8 cellular contexts compared by ENCODE assay signal in the genomic region with DNA sequence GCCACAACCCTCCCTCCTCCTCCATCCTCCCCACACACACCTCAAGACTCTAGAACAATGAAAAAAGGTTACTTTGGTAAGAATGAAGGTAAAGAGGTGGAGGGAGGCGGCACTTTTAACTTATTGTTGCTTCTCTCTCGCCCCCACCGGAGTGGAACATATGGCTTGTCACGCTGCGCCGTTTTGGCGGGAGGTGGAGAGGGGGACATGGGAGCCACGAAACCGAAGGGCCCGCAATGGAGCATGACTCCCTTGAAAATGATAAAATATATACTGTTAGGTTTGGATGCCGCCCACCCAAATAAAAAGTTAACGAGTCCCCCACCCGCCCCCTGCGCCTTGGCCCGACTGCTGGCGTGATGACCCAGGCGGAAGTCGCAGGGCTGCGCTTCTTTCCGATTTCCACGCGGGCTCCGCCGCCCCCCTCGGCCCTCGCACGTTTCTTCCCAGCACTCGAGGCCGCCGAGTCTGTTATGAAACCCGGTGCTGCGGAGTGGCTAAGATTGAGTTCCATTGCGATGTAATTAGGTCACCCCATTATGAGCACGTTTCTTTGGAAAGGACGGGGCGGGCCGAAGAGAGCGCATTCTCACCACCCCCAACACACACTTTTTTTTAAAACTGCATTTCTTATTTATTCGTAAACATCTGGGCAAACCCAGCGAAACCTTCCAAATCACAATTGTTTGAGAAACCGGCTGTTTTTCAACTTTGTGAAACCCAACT. TPM values are rescaled to one million over a fixed set of nuclear protein-coding genes. Genes with fewer than 3 reads are reported as not detected.
DNase-seq lines count a peak whose midpoint lies in the region; ATAC-seq, FAIRE-seq and TF ChIP-seq lines count a peak whose summit lies in the region.

No MANE protein-coding gene starts in this region.

- TF ChIP-seq CTCF in A549 (IDR thresholded peaks at IDR 0.05), result no peak
- no peak for TF ChIP-seq CTCF in SK-N-SH (IDR thresholded peaks at IDR 0.05)

- no peak for TF ChIP-seq RAD21 in A549 (conservative IDR thresholded peaks at IDR 0.05 in 1 of 2, IDR thresholded peaks at IDR 0.05 in 1 of 2)
- no peak for TF ChIP-seq RAD21 in SK-N-SH (IDR thresholded peaks at IDR 0.05; ENCODE audit: low read length)

- H3K4me1 ChIP-seq in A549 (peaks cover 11% of the 10 kb centered on the region), SK-N-SH (ENCODE audit: control insufficient read depth in 1 of 2, insufficient read depth in 2 of 2, low read depth in 1 of 2, low read length in 1 of 2) (peaks cover 7 to 26% of the 10 kb centered on the region in 2 experiments; a peak in 3 of 4 replicates), rectal smooth muscle tissue (ENCODE audit: control insufficient read depth, insufficient read depth, low read length) (peaks cover 5% of the 10 kb centered on the region)

- H3K36me3 ChIP-seq in SK-N-SH (replicated peaks in 1 of 2; ENCODE audit: control insufficient read depth in 1 of 2, insufficient read depth in 2 of 2, low read length in 1 of 2), result no peaks in the 10 kb centered on the region
- H3K36me3 ChIP-seq in rectal smooth muscle tissue (ENCODE audit: control insufficient read depth, insufficient read depth, low read length), result peaks cover 30% of the 10 kb centered on the region

- H3K9me3 ChIP-seq in A549, result no peaks in the 10 kb centered on the region
- no peaks in the 10 kb centered on the region for H3K9me3 ChIP-seq in SK-N-SH

- H3K27ac ChIP-seq in A549, result peak overlapping the region; percentile 99 to 100
- H3K27ac ChIP-seq in SK-N-SH (ENCODE audit: low read depth in 2 of 2, low read length in 1 of 2), result peak overlapping the region; percentile 91 to 99
- H3K27ac ChIP-seq in rectal smooth muscle tissue (ENCODE audit: low read depth, low read length), result peak overlapping the region; percentile 100

- TF ChIP-seq POLR2A in A549 (IDR thresholded peaks at IDR 0.05; ENCODE audit: low read length) (peak; percentile 48; the same call in 1 of the 2 replicates), GM19099 (IDR thresholded peaks at IDR 0.05; ENCODE audit: extremely low read depth, insufficient read length, low read depth) (peak; percentile 74)

- H3K79me2 ChIP-seq in SK-N-SH (ENCODE audit: insufficient read depth), result peaks cover 25% of the 10 kb centered on the region

- POLR2A ChIA-PET in A549 (lab: Yijun Ruan, JAX), result interaction anchor here (0.6 to 2.9 kb wide), 7 partner anchors 9 to 978 kb away, joined by 3 to 34 read pairs (median 9); a partner anchor contains a TSS
- POLR2A ChIA-PET in SK-N-SH (lab: Yijun Ruan, JAX), result no interaction called here

- H3K36me3 Mint-ChIP-seq in activated naive CD8-positive, alpha-beta T cell treated with anti-CD3 and anti-CD28 coated beads, Interleukin-2, amount 50 U/mL, for 24 hours (ENCODE audit: low read depth), result peaks cover 43% of the 10 kb centered on the region

- intact Hi-C loops in left cardiac atrium (cut with DNase I), result loop anchor here (5.0 kb wide), 2 partner anchors 112 to 127 kb away; no protein-coding TSS in a partner anchor

- peaks cover 57% of the 10 kb centered on the region for H3K4me1 Mint-ChIP-seq in activated naive CD8-positive, alpha-beta T cell treated with anti-CD3 and anti-CD28 coated beads, Interleukin-2, amount 50 U/mL, for 24 hours

- H3K9me2 ChIP-seq in SK-N-SH, result no peaks in the 10 kb centered on the region

- H3K27me3 ChIP-seq in SK-N-SH (ENCODE audit: insufficient read depth) (no peaks in the 10 kb centered on the region), rectal smooth muscle tissue (ENCODE audit: control insufficient read depth, insufficient read depth, low read length) (no peaks in the 10 kb centered on the region)

- H3K27me3 Mint-ChIP-seq in activated naive CD8-positive, alpha-beta T cell treated with anti-CD3 and anti-CD28 coated beads, Interleukin-2, amount 50 U/mL, for 24 hours, result peaks cover 3% of the 10 kb centered on the region

- H3F3A ChIP-seq in SK-N-SH (replicated peaks; ENCODE audit: insufficient read depth), result peaks cover 48% of the 10 kb centered on the region

- ATAC-seq in A549, result peak; percentile 9 to 14; a peak in 5 of 6 replicates
- ATAC-seq in activated naive CD8-positive, alpha-beta T cell treated with anti-CD3 and anti-CD28 coated beads, Interleukin-2, amount 50 U/mL, for 24 hours, result peak; percentile 4
- peak; percentile 42 to 47 for ATAC-seq in left cardiac atrium
- no peak for ATAC-seq in HG03520 (IDR thresholded peaks at IDR 0.05; ENCODE audit: unreplicated experiment)

- no peaks in the 10 kb centered on the region for H4K20me1 ChIP-seq in SK-N-SH (ENCODE audit: insufficient read depth)

- H3K27ac Mint-ChIP-seq in activated naive CD8-positive, alpha-beta T cell treated with anti-CD3 and anti-CD28 coated beads, Interleukin-2, amount 50 U/mL, for 24 hours, result peak overlapping the region; percentile 99

- H3K9ac ChIP-seq in SK-N-SH (peak overlapping the region; percentile 98), rectal smooth muscle tissue (ENCODE audit: low read length) (peak overlapping the region; percentile 97)

- H3K4me2 ChIP-seq in A549, result peak overlapping the region; percentile 76
- peak overlapping the region; percentile 88 for H3K4me2 ChIP-seq in SK-N-SH

- no peak for FAIRE-seq in A549 (lab: Jason Lieb, UNC)

- DNase-seq in A549 (ENCODE audit: low read depth in 1 of 2, low spot score in 1 of 2), result peak in 1 of 2 experiments; percentile 86
- DNase-seq in SK-N-SH, result peak; percentile 60
- DNase-seq in activated naive CD8-positive, alpha-beta T cell treated with anti-CD3 and anti-CD28 coated beads, Interleukin-2, amount 50 U/mL, for 24 hours, result peak; percentile 82
- DNase-seq in left cardiac atrium, result peak; percentile 91
- no peak for DNase-seq in NCI-H2081 (lab: John Stamatoyannopoulos, UW)

- peaks cover 7% of the 10 kb centered on the region for H3K9me3 Mint-ChIP-seq in activated naive CD8-positive, alpha-beta T cell treated with anti-CD3 and anti-CD28 coated beads, Interleukin-2, amount 50 U/mL, for 24 hours

- TF ChIP-seq EP300 in A549 (IDR thresholded peaks at IDR 0.05), result no peak
- TF ChIP-seq EP300 in SK-N-SH (IDR thresholded peaks at IDR 0.05; ENCODE audit: borderline replicate concordance in 1 of 2, low read depth in 1 of 2, low read length in 1 of 2), result no peak

- CTCF ChIA-PET in A549 (lab: Yijun Ruan, JAX) (interaction anchor here (1.9 to 3.2 kb wide), 2 partner anchors 22 to 25 kb away, joined by 6 to 44 read pairs; no protein-coding TSS in a partner anchor), SK-N-SH (lab: Yijun Ruan, JAX) (interaction anchor here (0.8 to 3.4 kb wide), 4 partner anchors 16 to 118 kb away, joined by 3 to 22 read pairs (median 5); no protein-coding TSS in a partner anchor)

- WGBS in A549 (ENCODE audit: missing lambda C conversion rate), result 1% methylated on average over 40 of the region's 41 CpGs
- 53% methylated on average over 41 of the region's 41 CpGs for WGBS in SK-N-SH (ENCODE audit: low lambda C conversion rate)

- peak overlapping the region; percentile 92 for H3K4me3 Mint-ChIP-seq in activated naive CD8-positive, alpha-beta T cell treated with anti-CD3 and anti-CD28 coated beads, Interleukin-2, amount 50 U/mL, for 24 hours

- 0 out of 2 replicates have a peak overlapping the region, but pooled peaks have one; percentile 49 for H2AFZ ChIP-seq in SK-N-SH (ENCODE audit: low read depth)

- H3K4me3 ChIP-seq in A549 (peak overlapping the region; percentile 95), SK-N-SH (ENCODE audit: low read depth in 2 of 2, low read length in 1 of 2) (peak overlapping the region; percentile 60 to 71), rectal smooth muscle tissue (ENCODE audit: low read length) (peak overlapping the region; percentile 89)

TF ChIP-seq in A549, 52 proteins besides CTCF, POLR2A, EP300 and RAD21 (continues in another document):
- TF ChIP-seq, protein P1, sequence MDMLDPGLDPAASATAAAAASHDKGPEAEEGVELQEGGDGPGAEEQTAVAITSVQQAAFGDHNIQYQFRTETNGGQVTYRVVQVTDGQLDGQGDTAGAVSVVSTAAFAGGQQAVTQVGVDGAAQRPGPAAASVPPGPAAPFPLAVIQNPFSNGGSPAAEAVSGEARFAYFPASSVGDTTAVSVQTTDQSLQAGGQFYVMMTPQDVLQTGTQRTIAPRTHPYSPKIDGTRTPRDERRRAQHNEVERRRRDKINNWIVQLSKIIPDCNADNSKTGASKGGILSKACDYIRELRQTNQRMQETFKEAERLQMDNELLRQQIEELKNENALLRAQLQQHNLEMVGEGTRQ (IDR thresholded peaks at IDR 0.05), result no peak
- TF ChIP-seq, protein P2, sequence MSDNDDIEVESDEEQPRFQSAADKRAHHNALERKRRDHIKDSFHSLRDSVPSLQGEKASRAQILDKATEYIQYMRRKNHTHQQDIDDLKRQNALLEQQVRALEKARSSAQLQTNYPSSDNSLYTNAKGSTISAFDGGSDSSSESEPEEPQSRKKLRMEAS (IDR thresholded peaks at IDR 0.05), result peak; percentile 97
- no peak for TF ChIP-seq RNF2 (IDR thresholded peaks at IDR 0.05; ENCODE audit: borderline replicate concordance, low read depth)
- no peak for TF ChIP-seq HOXA7 (CRISPR knock-in tag; IDR thresholded peaks at IDR 0.05)
- TF ChIP-seq ZSCAN20 (CRISPR knock-in tag; IDR thresholded peaks at IDR 0.05), result no peak

TF ChIP-seq in SK-N-SH, 30 proteins besides CTCF, POLR2A, EP300 and RAD21:
- TF ChIP-seq RFX5 (IDR thresholded peaks at IDR 0.05; ENCODE audit: low read length) (no peak), TAF1 (IDR thresholded peaks at IDR 0.05; ENCODE audit: borderline replicate concordance, low read depth, low read length) (peak; percentile 9; the same call in 1 of the 2 replicates), GATA2 (CRISPR knock-in tag; IDR thresholded peaks at IDR 0.05) (no peak)
- TF ChIP-seq, protein P2 (IDR thresholded peaks at IDR 0.05; ENCODE audit: low read depth), result peak; percentile 67

RNA-seq across cellular contexts. Expression of a gene that starts 1.4 kb away (rescaled TPM):
- polyA plus RNA-seq in A549 (2011; rRNA removed), result 73.8 and 76.4 TPM in 2 replicates
- polyA plus RNA-seq in A549 (2012; cell fraction: cytosol; rRNA removed), result 303 and 417 TPM in 2 replicates
- 621 and 1,069 TPM in 2 replicates for polyA plus RNA-seq in A549 (2012; cell fraction: nucleus; rRNA removed)
- 109 to 135 TPM (median 114 TPM) in 3 replicates for polyA plus RNA-seq in A549 (2017; fragmentation: RNase III; extraction: RNeasy Plus Mini Kit Qiagen cat#74134 plus additional on column Dnase treatment)
- 45.3 and 60.5 TPM in 2 replicates for polyA minus RNA-seq in A549 (2011; rRNA and poly(A)+ RNA removed)
- polyA plus RNA-seq in SK-N-SH (2012; rRNA removed), result 8.8 and 16.5 TPM in 2 replicates
- 8.1 and 13.9 TPM in 2 replicates for polyA plus RNA-seq in SK-N-SH (2012; cell fraction: cytosol; rRNA removed)
- 27.3 and 37.3 TPM in 2 replicates for polyA plus RNA-seq in SK-N-SH (2012; cell fraction: nucleus; rRNA removed)
- 100 to 1,000 TPM in 1 of 2 donors, 10 to 100 TPM in 1; 89.6 to 105 TPM for total RNA-seq in left cardiac atrium

Comparison
In these comparisons a context has a peak if more than half of its experiments do, and no peak if none do; other contexts are left out.
1. DNase-seq: peak in SK-N-SH (single experiment), activated naive CD8-positive, alpha-beta T cell treated with anti-CD3 and anti-CD28 coated beads, Interleukin-2, amount 50 U/mL, for 24 hours (single experiment) and left cardiac atrium (single experiment); none in NCI-H2081 (0 of 2).
2. Peak in every context shown above with its lines, with median percentiles within 50 percentile points of each other: H3K27ac ChIP-seq and H3K4me3 ChIP-seq.